24 cellular contexts compared by ENCODE assay signal in the genomic region with DNA sequence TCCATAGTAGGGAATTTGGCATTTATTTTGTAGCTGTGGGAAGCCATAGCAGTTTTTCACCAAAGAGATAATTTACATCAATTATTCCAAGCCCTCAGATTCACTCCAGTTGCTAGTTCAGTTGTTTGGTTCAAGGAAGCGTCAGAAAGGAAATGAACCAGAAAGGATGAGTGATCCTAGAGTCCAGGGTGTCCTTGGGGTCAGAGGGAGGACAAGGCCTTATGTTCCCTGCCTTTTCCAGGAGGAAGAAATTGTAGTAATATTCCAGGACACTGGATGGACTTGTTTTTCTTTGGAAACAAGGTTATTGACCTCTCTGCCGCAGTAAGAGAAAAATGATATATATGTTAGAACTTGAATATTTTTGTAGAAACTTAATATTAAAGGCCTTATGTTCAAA.
DNase-seq lines count a peak whose midpoint lies in the region; TF ChIP-seq lines count a peak whose summit lies in the region.
"Had no signal": no experiment of that assay in that cellular context is flagged by ENCODE, and none has a peak within 500 bp of the region (broad histone marks: within the 10 kb centered on the region; RNA-seq: fewer than 3 reads in every experiment).

No MANE protein-coding gene starts in this region.

- H3K4me3 ChIP-seq in testis: no peak overlapping the region
- H3K4me3 ChIP-seq: BLaER1, GM12878 had no signal

- H3K4me3 Mint-ChIP-seq in nephron (no peak overlapping the region), osteocyte (ENCODE audit: unreplicated experiment) (no peak overlapping the region)
- H3K4me3 Mint-ChIP-seq: CD14-positive monocyte; CD4-positive, alpha-beta memory T cell; CD4-positive, CD25-positive, alpha-beta regulatory T cell; CD8-positive, alpha-beta memory T cell had no signal

- H3K9me3 ChIP-seq in testis: no peaks in the 10 kb centered on the region
- H3K9me3 ChIP-seq: BE2C had no signal

- peak; percentile 29 for DNase-seq in left kidney (ENCODE audit: low read depth, low spot score)
- DNase-seq in osteocyte (ENCODE audit: extremely low spot score, unreplicated experiment): peak; percentile 7
- DNase-seq in stimulated activated CD4-positive, alpha-beta T cell treated with anti-CD3 and anti-CD28 coated beads, Interleukin-2, amount 100 ng/mL, for 48 hours: no peak
- no peak for DNase-seq in testis
- DNase-seq in NCI-H748 (lab: John Stamatoyannopoulos, UW; ENCODE audit: unreplicated experiment): no peak
- DNase-seq: 8988T; ACHN; BE2C; C1 segment of cervical spinal cord; CD4-positive, alpha-beta memory T cell; CD4-positive, CD25-positive, alpha-beta regulatory T cell; CD8-positive, alpha-beta memory T cell; COR-L47; DMS 273 treated with DMSO at 0.1 percent for 48 hours; DMS153; DMS53; DMS79; DND-41; EL; GDM1 had no signal

- H3K27me3 Mint-ChIP-seq in nephron (ENCODE audit: low read depth) (peaks cover 3% of the 10 kb centered on the region), osteocyte (ENCODE audit: unreplicated experiment) (no peaks in the 10 kb centered on the region)
- H3K27me3 Mint-ChIP-seq: CD4-positive, CD25-positive, alpha-beta regulatory T cell had no signal

- WGBS in testis, 2 donors: 58 to 59% methylated on average over 2 of the region's 2 CpGs

- TF ChIP-seq CTCF in nephron (IDR thresholded peaks at IDR 0.05; ENCODE audit: unreplicated experiment in 3 of 3) (no peak), osteocyte (IDR thresholded peaks at IDR 0.05) (no peak), testis (IDR thresholded peaks at IDR 0.05) (no peak)

- no peaks in the 10 kb centered on the region for H3K36me3 ChIP-seq in testis (ENCODE audit: low read depth, missing control alignments)
- H3K36me3 ChIP-seq: BE2C, BLaER1 had no signal

- no peaks in the 10 kb centered on the region for H3K4me1 ChIP-seq in testis
- H3K4me1 ChIP-seq: BE2C, BLaER1 had no signal

- H3K4me1 Mint-ChIP-seq in nephron (peaks cover 10% of the 10 kb centered on the region), osteocyte (ENCODE audit: unreplicated experiment) (no peaks in the 10 kb centered on the region)
- H3K4me1 Mint-ChIP-seq: CD14-positive monocyte; CD4-positive, alpha-beta memory T cell; CD4-positive, CD25-positive, alpha-beta regulatory T cell; CD8-positive, alpha-beta memory T cell had no signal

- H3K36me3 Mint-ChIP-seq in nephron (ENCODE audit: low read depth): no peaks in the 10 kb centered on the region
- no peaks in the 10 kb centered on the region for H3K36me3 Mint-ChIP-seq in osteocyte (ENCODE audit: unreplicated experiment)
- H3K36me3 Mint-ChIP-seq: CD14-positive monocyte; CD4-positive, alpha-beta memory T cell; CD4-positive, CD25-positive, alpha-beta regulatory T cell had no signal

- H3K27me3 ChIP-seq in testis: no peaks in the 10 kb centered on the region
- H3K27me3 ChIP-seq: BE2C, BLaER1 had no signal

- H3K9me3 Mint-ChIP-seq in nephron (peaks cover 10% of the 10 kb centered on the region), osteocyte (ENCODE audit: unreplicated experiment) (peaks cover 10% of the 10 kb centered on the region)

- no peak for TF ChIP-seq POLR2A in testis (IDR thresholded peaks at IDR 0.05)

- intact Hi-C loops in testis (cut with DNase I; ENCODE audit: low total_unique reads): no loop called here

- no peak overlapping the region for H3K27ac ChIP-seq in testis
- H3K27ac ChIP-seq: BLaER1 had no signal

- H3K27ac Mint-ChIP-seq in nephron: peak overlapping the region in 2 of 3 experiments; percentile 11 to 66
- H3K27ac Mint-ChIP-seq in osteocyte (ENCODE audit: unreplicated experiment): no peak overlapping the region
- H3K27ac Mint-ChIP-seq: CD14-positive monocyte; CD4-positive, alpha-beta memory T cell; CD4-positive, CD25-positive, alpha-beta regulatory T cell; CD8-positive, alpha-beta memory T cell had no signal

Comparison
In these comparisons a context has a peak if more than half of its experiments do, and no peak if none do; other contexts are left out.
1. DNase-seq: peak in left kidney (single experiment) and osteocyte (single experiment); none in stimulated activated CD4-positive, alpha-beta T cell treated with anti-CD3 and anti-CD28 coated beads, Interleukin-2, amount 100 ng/mL, for 48 hours (0 of 2), testis (single experiment) and NCI-H748 (single experiment).